In genomic region chr11:46119053-46119351, GRCh38 we compare ENCODE assay signal across 8 cellular contexts. TPM values are rescaled to one million over a fixed set of nuclear protein-coding genes. Genes with fewer than 3 reads are reported as not detected.
DNase-seq lines count a peak whose midpoint lies in the region; ATAC-seq and TF ChIP-seq lines count a peak whose summit lies in the region.

No MANE protein-coding gene starts in this region.

- H3K27me3 ChIP-seq in DND-41 (ENCODE audit: insufficient read depth, low read length, poor library complexity) (no peaks in the 10 kb centered on the region), OCI-LY3 (ENCODE audit: low read depth, low read length) (no peaks in the 10 kb centered on the region), ovary (no peaks in the 10 kb centered on the region)

- H3K4me1 Mint-ChIP-seq in endothelial cell (ENCODE audit: unreplicated experiment) = peaks cover 14% of the 10 kb centered on the region

- H3K79me2 ChIP-seq in DND-41 (ENCODE audit: insufficient read depth, low read length) = peaks cover 70% of the 10 kb centered on the region
- H3K79me2 ChIP-seq in OCI-LY3 (ENCODE audit: low read length) = peaks cover 62% of the 10 kb centered on the region

- H3K27ac Mint-ChIP-seq in endothelial cell (ENCODE audit: unreplicated experiment) = peak overlapping the region; percentile 39

- peaks cover 8% of the 10 kb centered on the region for H3K27me3 Mint-ChIP-seq in endothelial cell (ENCODE audit: unreplicated experiment)

- intact Hi-C loops in ovary (cut with DNase I) = no loop called here

- ATAC-seq in DND-41 (ENCODE audit: insufficient read depth, low read depth) (peak; percentile 0; the same call in 2 of the 3 replicates), GM21526 (IDR thresholded peaks at IDR 0.05; ENCODE audit: low FRiP score, unreplicated experiment) (no peak), GM18502 (IDR thresholded peaks at IDR 0.05; ENCODE audit: poor library complexity, unreplicated experiment) (no peak)

- H3K4me3 ChIP-seq in DND-41 (ENCODE audit: low read depth in 1 of 2, low read length in 2 of 2) (peak overlapping the region; percentile 41 to 81; a peak in 3 of 4 replicates), OCI-LY3 (ENCODE audit: low read length) (peak overlapping the region; percentile 90), ovary (peak overlapping the region; percentile 50)

- H4K20me1 ChIP-seq in DND-41 (ENCODE audit: insufficient read depth, low read length) (peaks cover 3% of the 10 kb centered on the region; the same call in 1 of the 2 replicates), OCI-LY3 (ENCODE audit: insufficient read depth, low read length) (peaks cover 31% of the 10 kb centered on the region)

- H3K36me3 ChIP-seq in DND-41 (ENCODE audit: insufficient read depth, low read length) (no peaks in the 10 kb centered on the region), OCI-LY3 (replicated peaks; ENCODE audit: low read depth, low read length) (no peaks in the 10 kb centered on the region), ovary (no peaks in the 10 kb centered on the region)

- TF ChIP-seq CTCF in DND-41 (IDR thresholded peaks at IDR 0.05; ENCODE audit: borderline replicate concordance, extremely low read depth, low read length, poor library complexity, severe bottlenecking) = no peak
- no peak for TF ChIP-seq CTCF in OCI-LY3 (IDR thresholded peaks at IDR 0.05; ENCODE audit: low read depth, low read length)
- no peak for TF ChIP-seq CTCF in endothelial cell (IDR thresholded peaks at IDR 0.05; ENCODE audit: unreplicated experiment)
- no peak for TF ChIP-seq CTCF in ovary (IDR thresholded peaks at IDR 0.05)

- no peak for TF ChIP-seq EP300 in ovary (IDR thresholded peaks at IDR 0.05)

- TF ChIP-seq POLR2A in ovary (IDR thresholded peaks at IDR 0.05) = no peak

- H3K36me3 Mint-ChIP-seq in endothelial cell (ENCODE audit: low read depth, unreplicated experiment) = peaks cover 4% of the 10 kb centered on the region

- peaks cover 55% of the 10 kb centered on the region for H3K4me1 ChIP-seq in DND-41 (ENCODE audit: insufficient read depth, low read length)
- peaks cover 51% of the 10 kb centered on the region for H3K4me1 ChIP-seq in OCI-LY3 (ENCODE audit: low read length)
- H3K4me1 ChIP-seq in ovary (ENCODE audit: insufficient read depth) = no peaks in the 10 kb centered on the region

- H2AFZ ChIP-seq in DND-41 (ENCODE audit: low read depth, low read length) (peak overlapping the region; percentile 78), OCI-LY3 (ENCODE audit: low read depth, low read length) (peak overlapping the region; percentile 66)

- H3K27ac ChIP-seq in DND-41 (ENCODE audit: low read length) = peak overlapping the region; percentile 82
- H3K27ac ChIP-seq in OCI-LY3 (ENCODE audit: low read length) = peak overlapping the region; percentile 85
- H3K27ac ChIP-seq in ovary = peak overlapping the region; percentile 93 to 96

- no peaks in the 10 kb centered on the region for H3K9me3 ChIP-seq in DND-41 (ENCODE audit: insufficient read depth, low read length, severe bottlenecking)
- H3K9me3 ChIP-seq in OCI-LY3 (ENCODE audit: insufficient read depth, low read length) = no peaks in the 10 kb centered on the region
- H3K9me3 ChIP-seq in ovary = no peaks in the 10 kb centered on the region

- H3K4me2 ChIP-seq in DND-41 (ENCODE audit: insufficient read depth, low read length) (peak overlapping the region; percentile 97), OCI-LY3 (ENCODE audit: low read length) (peak overlapping the region; percentile 77)

- DNase-seq in DND-41 (no peak), endothelial cell (ENCODE audit: low spot score) (no peak), ovary (no peak), NCI-H2227 (lab: John Stamatoyannopoulos, UW; ENCODE audit: unreplicated experiment) (no peak), NCI-H146 treated with DMSO at 0.1 percent for 48 hours (lab: John Stamatoyannopoulos, UW; ENCODE audit: unreplicated experiment) (no peak)

- no peaks in the 10 kb centered on the region for H3K9me3 Mint-ChIP-seq in endothelial cell (ENCODE audit: unreplicated experiment)

- WGBS in ovary, 3 donors = 1 to 3% (median 2%) methylated on average over 3 of the region's 3 CpGs

- H3K4me3 Mint-ChIP-seq in endothelial cell (ENCODE audit: unreplicated experiment) = peak overlapping the region; percentile 94

- H3K9ac ChIP-seq in DND-41 (ENCODE audit: low read depth, low read length) (peak overlapping the region; percentile 88), OCI-LY3 (ENCODE audit: low read length) (peak overlapping the region; percentile 85)

RNA-seq across cellular contexts. Expression of gene PHF21A, which starts 2.3 kb away (rescaled TPM):
- total RNA-seq in endothelial cell (ENCODE audit: unreplicated experiment) = 52.8 TPM
- 10 to 100 TPM; 20.6 to 76.0 (median 60.7) TPM for total RNA-seq in ovary
- polyA plus RNA-seq in ovary = 10 to 100 TPM; 29.0 to 42.9 TPM
